In the genomic region with DNA sequence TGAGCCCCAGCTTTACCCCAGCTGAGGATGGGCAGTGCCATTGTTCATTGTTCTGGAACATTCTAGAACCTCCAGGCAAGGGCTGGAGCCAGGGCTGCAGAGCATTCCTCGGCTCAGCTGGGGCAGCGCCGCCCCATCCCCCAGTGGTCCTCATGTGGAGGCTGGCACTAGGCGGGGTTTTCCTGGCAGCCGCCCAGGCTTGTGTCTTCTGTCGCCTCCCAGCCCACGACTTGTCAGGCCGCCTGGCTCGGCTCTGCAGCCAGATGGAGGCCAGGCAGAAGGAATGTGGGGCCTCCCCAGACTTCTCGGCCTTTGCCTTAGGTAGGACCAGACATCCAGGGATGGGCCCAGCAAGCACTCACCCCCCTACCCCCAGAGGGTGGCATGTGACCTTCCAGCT, we compare ENCODE assay signal across 7 cellular contexts. TPM values are rescaled to one million over a fixed set of nuclear protein-coding genes. Genes with fewer than 3 reads are reported as not detected.
A peak's percentile ranks its signal among the peaks of the same experiment; 100 is the strongest.
DNase-seq lines count a peak whose midpoint lies in the region; ATAC-seq and TF ChIP-seq lines count a peak whose summit lies in the region.

A gene with protein sequence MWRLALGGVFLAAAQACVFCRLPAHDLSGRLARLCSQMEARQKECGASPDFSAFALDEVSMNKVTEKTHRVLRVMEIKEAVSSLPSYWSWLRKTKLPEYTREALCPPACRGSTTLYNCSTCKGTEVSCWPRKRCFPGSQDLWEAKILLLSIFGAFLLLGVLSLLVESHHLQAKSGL (plus strand): TSS at position 104 of the 400 bp plus-strand sequence. CDS start 49 bp downstream, at position 153.

- H3K36me3 Mint-ChIP-seq in activated CD8-positive, alpha-beta T cell treated with anti-CD3 and anti-CD28 coated beads for 36 hours (ENCODE audit: low read depth), result peaks cover 21% of the 10 kb centered on the region

- CTCF ChIA-PET in activated CD8-positive, alpha-beta T cell treated with anti-CD3 and anti-CD28 coated beads for 36 hours (lab: Charles Lee), result interaction anchor here (0.6 to 6.3 kb wide), 36 partner anchors 10 to 259 kb away, joined by 3 to 68 read pairs (median 7); partner anchors contain the start of genes ACAP1, SENP3, SOX15 and TMEM102

- H3K4me3 Mint-ChIP-seq in activated CD8-positive, alpha-beta T cell treated with anti-CD3 and anti-CD28 coated beads for 36 hours, result peak within 1 kb of the TSS; percentile 87

- no peaks in the 10 kb centered on the region for H3K9me3 ChIP-seq in GM23248 (ENCODE audit: low read depth)
- H3K9me3 ChIP-seq in heart left ventricle, result no peaks in the 10 kb centered on the region

- in situ Hi-C loops in GM23248 (cut with MboI), result no loop called here

- H3K36me3 ChIP-seq in GM23248 (ENCODE audit: low read depth) (no peaks in the 10 kb centered on the region), heart left ventricle (no peaks in the 10 kb centered on the region)

- H3K9me2 ChIP-seq in GM23248 (ENCODE audit: insufficient read depth), result no peaks in the 10 kb centered on the region

- 11 to 12% methylated on average over 10 of the region's 10 CpGs for WGBS in GM23248 (ENCODE audit: low coverage in 1 of 2, low lambda C conversion rate in 2 of 2, missing lambda C conversion rate in 2 of 2), 2 experiments
- 20 to 51% (median 44%) methylated on average over 1 to 10 of the region's 10 CpGs for WGBS in heart left ventricle, 4 donors

- H3K4me2 ChIP-seq in GM23248 (ENCODE audit: unreplicated experiment), result peak within 1 kb of the TSS; percentile 97

- no peak within 1 kb of the TSS for H2AFZ ChIP-seq in GM23248

- H3K27ac ChIP-seq in GM23248, result peak within 1 kb of the TSS; percentile 66
- H3K27ac ChIP-seq in heart left ventricle, result peak within 1 kb of the TSS in 5 of 12 donors; percentile 11 to 47 (median 37)

- peaks cover 19% of the 10 kb centered on the region for H3K4me1 ChIP-seq in GM23248 (ENCODE audit: insufficient read depth)
- H3K4me1 ChIP-seq in heart left ventricle, result peaks cover 0 to 53% (median 29%) of the 10 kb centered on the region in 12 donors

- H3K79me2 ChIP-seq in GM23248 (ENCODE audit: insufficient read depth), result peaks cover 38% of the 10 kb centered on the region

- no peak for TF ChIP-seq POLR2A in heart left ventricle (IDR thresholded peaks at IDR 0.05)

- no peak for ATAC-seq in activated CD8-positive, alpha-beta T cell treated with anti-CD3 and anti-CD28 coated beads for 36 hours
- peak in 2 of 4 donors; percentile 14 to 28 for ATAC-seq in heart left ventricle
- ATAC-seq in sciatic nerve, result no peak
- ATAC-seq in HG03108 (IDR thresholded peaks at IDR 0.05; ENCODE audit: unreplicated experiment), result no peak
- no peak for ATAC-seq in GM19324 (IDR thresholded peaks at IDR 0.05; ENCODE audit: low FRiP score, unreplicated experiment)

- H4K20me1 ChIP-seq in GM23248 (ENCODE audit: insufficient read depth), result no peaks in the 10 kb centered on the region

- H3F3A ChIP-seq in GM23248 (ENCODE audit: insufficient read depth), result peaks cover 17% of the 10 kb centered on the region

- no peaks in the 10 kb centered on the region for H3K27me3 Mint-ChIP-seq in activated CD8-positive, alpha-beta T cell treated with anti-CD3 and anti-CD28 coated beads for 36 hours

- POLR2A ChIA-PET in activated CD8-positive, alpha-beta T cell treated with anti-CD3 and anti-CD28 coated beads for 36 hours (lab: Charles Lee), result interaction anchor here (0.6 to 1.5 kb wide), 7 partner anchors 49 to 332 kb away, joined by 3 to 7 read pairs (median 4); partner anchors contain the start of genes POLR2A, TMEM256 and TP53

- H3K27me3 ChIP-seq in GM23248 (replicated peaks; ENCODE audit: insufficient read depth) (no peaks in the 10 kb centered on the region), heart left ventricle (no peaks in the 10 kb centered on the region)

- H3K4me3 ChIP-seq in GM23248 (peak within 1 kb of the TSS; percentile 98), heart left ventricle (no peak within 1 kb of the TSS)

- H3K9me3 Mint-ChIP-seq in activated CD8-positive, alpha-beta T cell treated with anti-CD3 and anti-CD28 coated beads for 36 hours, result no peaks in the 10 kb centered on the region

- peaks cover 37% of the 10 kb centered on the region for H3K4me1 Mint-ChIP-seq in activated CD8-positive, alpha-beta T cell treated with anti-CD3 and anti-CD28 coated beads for 36 hours (ENCODE audit: low read depth)

- intact Hi-C loops in activated CD8-positive, alpha-beta T cell treated with anti-CD3 and anti-CD28 coated beads for 36 hours (cut with micrococcal nuclease), result loop anchor here (10.0 kb wide), 2 partner anchors 130 to 210 kb away; partner anchors contain the start of genes POLR2A, SENP3 and SLC35G6
- intact Hi-C loops in heart left ventricle (cut with DNase I), result loop anchor here (2.0 to 10.0 kb wide), 13 partner anchors 37 to 330 kb away; partner anchors contain the start of genes FGF11 (in 5 of the 10), TMEM102 (in 5 of the 10), PLSCR3 (in 4 of the 10) and MPDU1 (in 2 of the 10)
- intact Hi-C loops in sciatic nerve (cut with DNase I), result loop anchor here (10.0 kb wide), 1 partner anchor 210 kb away; the partner anchor contains the start of gene SENP3

- DNase-seq in GM23248, result peak; percentile 54
- no peak for DNase-seq in activated CD8-positive, alpha-beta T cell treated with anti-CD3 and anti-CD28 coated beads for 36 hours
- DNase-seq in heart left ventricle, result peak in 4 of 5 donors; percentile 63 to 79 (median 69)
- DNase-seq in sciatic nerve (ENCODE audit: low spot score), result peak; percentile 87
- DNase-seq in DMS114 treated with DMSO at 0.1 percent for 48 hours (lab: John Stamatoyannopoulos, UW; ENCODE audit: unreplicated experiment), result no peak

- peak within 1 kb of the TSS; percentile 100 for H3K9ac ChIP-seq in GM23248

- H3K27ac Mint-ChIP-seq in activated CD8-positive, alpha-beta T cell treated with anti-CD3 and anti-CD28 coated beads for 36 hours, result peak within 1 kb of the TSS; percentile 49

- TF ChIP-seq CTCF in activated CD8-positive, alpha-beta T cell treated with anti-CD3 and anti-CD28 coated beads for 36 hours (IDR thresholded peaks at IDR 0.05), result no peak
- TF ChIP-seq CTCF in heart left ventricle (IDR thresholded peaks at IDR 0.05), result no peak

RNA-seq across cellular contexts. Expression of the gene that starts here (rescaled TPM):
- not detected in 2 replicates for total RNA-seq in GM23248 (2014; rRNA removed; shearing (Covaris generic))
- polyA plus RNA-seq in GM23248 (2016; fragmentation: Nextera tagmentation; extraction: Ambion mirVana) (not detected in 2 replicates), heart left ventricle (not detected)
- total RNA-seq in activated CD8-positive, alpha-beta T cell treated with anti-CD3 and anti-CD28 coated beads for 36 hours, result not detected
- total RNA-seq in heart left ventricle (not detected), sciatic nerve (not detected)

Comparison
In these comparisons a context has a peak if more than half of its experiments do, and no peak if none do; other contexts are left out.
1. Peak in DNase-seq, H3K4me3 ChIP-seq, H3K27ac ChIP-seq, H3K9ac ChIP-seq and H3K4me2 ChIP-seq in GM23248; RNA of the gene not detected or under 1 TPM.
2. Peak in DNase-seq in heart left ventricle; RNA of the gene not detected or under 1 TPM.
3. Peak in DNase-seq in sciatic nerve; RNA of the gene not detected or under 1 TPM.